10 cellular contexts compared by ENCODE assay signal in genomic region chr16:27232875-27233605, GRCh38. TPM values are rescaled to one million over a fixed set of nuclear protein-coding genes. Genes with fewer than 3 reads are reported as not detected.
DNase-seq lines count a peak whose midpoint lies in the region; ATAC-seq and TF ChIP-seq lines count a peak whose summit lies in the region.
"Had no signal": no experiment of that assay in that cellular context is flagged by ENCODE, and none has a peak within 500 bp of the region (broad histone marks: within the 10 kb centered on the region; RNA-seq: fewer than 3 reads in every experiment).

No MANE protein-coding gene starts in this region.

- TF ChIP-seq POLR2A in esophagus squamous epithelium (IDR thresholded peaks at IDR 0.05) (no peak), stomach (IDR thresholded peaks at IDR 0.05) (no peak)

- H3K4me2 ChIP-seq in mammary epithelial cell (ENCODE audit: insufficient read depth, low read depth, low read length) = no peak overlapping the region

- POLR2A ChIA-PET in T-cell (lab: Charles Lee) = no interaction called here

- no peaks in the 10 kb centered on the region for H3K27me3 Mint-ChIP-seq in T-cell
- H3K27me3 Mint-ChIP-seq in endothelial cell (ENCODE audit: unreplicated experiment) = peaks cover 10% of the 10 kb centered on the region

- intact Hi-C loops in mammary epithelial cell (cut with micrococcal nuclease) = no loop called here
- intact Hi-C loops in esophagus squamous epithelium (cut with DNase I) = no loop called here
- intact Hi-C loops in stomach (cut with DNase I; ENCODE audit: low total_unique reads) = no loop called here

- TF ChIP-seq CTCF in mammary epithelial cell (conservative IDR thresholded peaks at IDR 0.05 in 1 of 2, IDR thresholded peaks at IDR 0.05 in 1 of 2; ENCODE audit: extremely low read depth in 1 of 2, insufficient read depth in 1 of 2, low read depth in 1 of 2, low read length in 2 of 2) (no peak), esophagus squamous epithelium (IDR thresholded peaks at IDR 0.05) (no peak), stomach (IDR thresholded peaks at IDR 0.05) (no peak), endothelial cell (IDR thresholded peaks at IDR 0.05; ENCODE audit: unreplicated experiment) (no peak)

- H3K79me2 ChIP-seq in mammary epithelial cell (ENCODE audit: insufficient read depth, low read length) = no peaks in the 10 kb centered on the region

- 93% methylated on average over 14 of the region's 14 CpGs for WGBS in mammary epithelial cell (ENCODE audit: low coverage, missing lambda C conversion rate)
- WGBS in esophagus squamous epithelium, 2 donors = 87 to 88% methylated on average over 13 to 14 of the region's 14 CpGs
- WGBS in stomach, 5 donors = 83 to 87% (median 86%) methylated on average over 14 of the region's 14 CpGs

- no peak overlapping the region for H3K4me3 ChIP-seq in mammary epithelial cell (replicated peaks in 1 of 3; ENCODE audit: insufficient read depth in 1 of 3, low read depth in 2 of 3, low read length in 3 of 3)
- H3K4me3 ChIP-seq in esophagus squamous epithelium = no peak overlapping the region
- no peak overlapping the region for H3K4me3 ChIP-seq in stomach
- H3K4me3 ChIP-seq: mucosa of descending colon had no signal

- no peak for TF ChIP-seq EP300 in stomach (IDR thresholded peaks at IDR 0.05)

- dilution Hi-C loops in mammary epithelial cell (cut with HindIII; ENCODE audit: low sequenced_read_pairs) = no loop called here

- no TSS peak for BruUV-seq in mammary epithelial cell (replicated peaks; lab: Mats Ljungman, UMichigan)

- H3K9ac ChIP-seq in mammary epithelial cell (ENCODE audit: insufficient read depth, low read length) = no peak overlapping the region

- H2AFZ ChIP-seq in mammary epithelial cell (ENCODE audit: low read depth, low read length) = no peak overlapping the region

- H3K9me3 Mint-ChIP-seq in T-cell = no peaks in the 10 kb centered on the region
- no peaks in the 10 kb centered on the region for H3K9me3 Mint-ChIP-seq in endothelial cell (ENCODE audit: unreplicated experiment)

- peak; percentile 38 to 64 for DNase-seq in T47D (ENCODE audit: low read depth in 1 of 2, low spot score in 1 of 2)
- no peak for DNase-seq in mammary epithelial cell
- DNase-seq in T-cell = peak in 1 of 34 experiments; percentile 19
- DNase-seq in esophagus squamous epithelium (lab: John Stamatoyannopoulos, UW) = no peak
- no peak for DNase-seq in stomach
- DNase-seq in nucleus accumbens (lab: John Stamatoyannopoulos, UW) = no peak
- no peak for DNase-seq in endothelial cell (ENCODE audit: low spot score)
- DNase-seq: foreskin melanocyte had no signal

- H3K4me3 Mint-ChIP-seq in T-cell (peak overlapping the region; percentile 64 to 85 (median 68)), endothelial cell (ENCODE audit: unreplicated experiment) (no peak overlapping the region)

- ATAC-seq in T-cell (replicated peaks in 1 of 4) (no peak), GM19395 (IDR thresholded peaks at IDR 0.05; ENCODE audit: unreplicated experiment) (no peak)

- peaks cover 25% of the 10 kb centered on the region for H3K4me1 ChIP-seq in mammary epithelial cell (ENCODE audit: insufficient read depth, low read length)
- peaks cover 18 to 93% (median 42%) of the 10 kb centered on the region in 3 donors for H3K4me1 ChIP-seq in esophagus squamous epithelium
- H3K4me1 ChIP-seq in stomach = peaks cover 39 to 77% (median 63%) of the 10 kb centered on the region in 4 donors

- H3K36me3 Mint-ChIP-seq in T-cell = peaks cover 13% of the 10 kb centered on the region
- peaks cover 9% of the 10 kb centered on the region for H3K36me3 Mint-ChIP-seq in endothelial cell (ENCODE audit: low read depth, unreplicated experiment)

- H4K20me1 ChIP-seq in mammary epithelial cell (ENCODE audit: insufficient read depth, low read length) = no peaks in the 10 kb centered on the region

- no peaks in the 10 kb centered on the region for H3K9me3 ChIP-seq in mammary epithelial cell (replicated peaks; ENCODE audit: insufficient read depth, low read length)
- H3K9me3 ChIP-seq in esophagus squamous epithelium = no peaks in the 10 kb centered on the region
- no peaks in the 10 kb centered on the region for H3K9me3 ChIP-seq in stomach
- H3K9me3 ChIP-seq: mucosa of descending colon had no signal

- H3K36me3 ChIP-seq in mammary epithelial cell (ENCODE audit: insufficient read depth, low read length) (no peaks in the 10 kb centered on the region), esophagus squamous epithelium (peaks cover 0 to 52% (median 8%) of the 10 kb centered on the region in 3 donors), stomach (peaks cover 0 to 49% (median 40%) of the 10 kb centered on the region in 4 donors)

- peak overlapping the region; percentile 97 to 99 for H3K27ac Mint-ChIP-seq in T-cell
- H3K27ac Mint-ChIP-seq in endothelial cell (ENCODE audit: unreplicated experiment) = no peak overlapping the region

- H3K27ac ChIP-seq in mammary epithelial cell (ENCODE audit: insufficient read depth, low read depth, low read length) (no peak overlapping the region), esophagus squamous epithelium (peak overlapping the region in 3 of 4 donors; percentile 32 to 70 (median 35)), stomach (peak overlapping the region in 3 of 5 donors; percentile 9 to 86 (median 31))

- in situ Hi-C loops in T47D (cut with HindIII; ENCODE audit: low pct_unique_long_range_greater_than_20kb, low sequenced_read_pairs) = no loop called here
- in situ Hi-C loops in mammary epithelial cell (cut with MboI; ENCODE audit: low sequenced_read_pairs in 2 of 2) = loop anchor here in 1 of 2 donors (10.0 to 25.0 kb wide), 2 partner anchors 132 to 229 kb away; no protein-coding TSS in a partner anchor

- H3K27me3 ChIP-seq in mammary epithelial cell (ENCODE audit: insufficient read depth, low read length) = no peaks in the 10 kb centered on the region
- H3K27me3 ChIP-seq in esophagus squamous epithelium = no peaks in the 10 kb centered on the region
- no peaks in the 10 kb centered on the region for H3K27me3 ChIP-seq in stomach

- H3K4me1 Mint-ChIP-seq in T-cell (peaks cover 86 to 94% (median 88%) of the 10 kb centered on the region in 3 donors), endothelial cell (ENCODE audit: unreplicated experiment) (peaks cover 27% of the 10 kb centered on the region)

- CTCF ChIA-PET in mammary epithelial cell (lab: Charles Lee; ENCODE audit: low non-redundant PET) (no interaction called here), T-cell (lab: Charles Lee) (interaction anchor here (0.6 to 3.7 kb wide), 4 partner anchors 10 to 133 kb away, joined by 3 to 17 read pairs (median 8); no protein-coding TSS in a partner anchor)

RNA-seq across cellular contexts. Expression of gene KDM8, which starts 29.7 kb away (rescaled TPM):
- 1 to 10 TPM; 2.8 to 4.0 TPM for total RNA-seq in mammary epithelial cell
- polyA plus RNA-seq in mammary epithelial cell = 2.3 TPM
- 1.6 TPM for polyA minus RNA-seq in mammary epithelial cell
- total RNA-seq in T-cell = 10 to 100 TPM; 13.4 to 25.6 (median 23.5) TPM
- 1 to 10 TPM in 3 of 4 donors, under 1 TPM in 1; 0.56 to 4.4 (median 2.5) TPM for total RNA-seq in esophagus squamous epithelium
- 10 to 100 TPM in 1 of 5 donors, 1 to 10 TPM in 4; 1.4 to 58.3 (median 3.1) TPM for total RNA-seq in stomach
- 1 to 10 TPM; 2.7 to 3.5 (median 2.7) TPM for polyA plus RNA-seq in stomach
- 5.7 TPM for total RNA-seq in endothelial cell (ENCODE audit: unreplicated experiment)

RNA-seq across cellular contexts. Expression of gene NSMCE1, which starts 35.5 kb away (rescaled TPM):
- total RNA-seq in mammary epithelial cell = 10 to 100 TPM; 71.6 to 81.2 TPM
- polyA plus RNA-seq in mammary epithelial cell = 54.1 TPM
- polyA minus RNA-seq in mammary epithelial cell = 71.1 TPM
- 10 to 100 TPM; 53.5 to 83.2 (median 73.9) TPM for total RNA-seq in T-cell
- 10 to 100 TPM; 22.4 to 92.4 (median 29.5) TPM for total RNA-seq in esophagus squamous epithelium
- total RNA-seq in stomach = 100 to 1,000 TPM in 1 of 5 donors, 10 to 100 TPM in 3, 1 to 10 TPM in 1; 9.3 to 120 (median 24.1) TPM
- polyA plus RNA-seq in stomach = 10 to 100 TPM; 53.5 to 67.0 (median 66.0) TPM
- total RNA-seq in endothelial cell (ENCODE audit: unreplicated experiment) = 21.0 TPM

Comparison
In these comparisons a context has a peak if more than half of its experiments do, and no peak if none do; other contexts are left out.
1. DNase-seq: peak in T47D (2 of 2); none in mammary epithelial cell (single experiment), esophagus squamous epithelium (single experiment), stomach (single experiment), nucleus accumbens (0 of 56) and endothelial cell (single experiment).